30 cellular contexts compared by ENCODE assay signal in genomic region chr13:112844411-112844810, GRCh38.
"Had no signal": no experiment of that assay in that cellular context is flagged by ENCODE, and none has a peak within 500 bp of the region (broad histone marks: within the 10 kb centered on the region; RNA-seq: fewer than 3 reads in every experiment).

No MANE protein-coding gene starts in this region.

- H3K9me3 Mint-ChIP-seq: activated B cell treated with CpG ODN at 0.5 μM for 24 hours; activated CD8-positive, alpha-beta T cell treated with anti-CD3 and anti-CD28 coated beads for 36 hours; activated T-cell treated with anti-CD3 and anti-CD28 coated beads, Interleukin-2, amount 50 U/mL, for 4 hours; activated T-helper 17 cell treated with anti-CD3 and anti-CD28 coated beads, Interleukin-2, amount 50 U/mL, for 72 hours; effector memory CD8-positive, alpha-beta T cell had no signal

- H3K4me1 ChIP-seq: body of pancreas, esophagus squamous epithelium, gastroesophageal sphincter had no signal

- H3K4me3 Mint-ChIP-seq: activated B cell treated with CpG ODN at 0.5 μM for 24 hours; activated CD8-positive, alpha-beta T cell treated with anti-CD3 and anti-CD28 coated beads for 36 hours; activated naive CD8-positive, alpha-beta T cell; activated T-cell treated with anti-CD3 and anti-CD28 coated beads, Interleukin-2, amount 50 U/mL, for 4 hours; activated T-helper 17 cell treated with anti-CD3 and anti-CD28 coated beads, Interleukin-2, amount 50 U/mL, for 72 hours; effector memory CD8-positive, alpha-beta T cell; T-helper 17 cell; T-helper 2 cell treated with Interferon-gamma antibody and Interleukin-4, amounts not matched to agents 5 μg/mL and 100 μg/mL, for 36 hours had no signal

- H3K27ac Mint-ChIP-seq: activated B cell treated with CpG ODN at 0.5 μM for 24 hours; activated CD8-positive, alpha-beta T cell treated with anti-CD3 and anti-CD28 coated beads for 36 hours; activated naive CD8-positive, alpha-beta T cell; activated T-helper 17 cell treated with anti-CD3 and anti-CD28 coated beads, Interleukin-2, amount 50 U/mL, for 72 hours; T-helper 17 cell; T-helper 2 cell treated with Interferon-gamma antibody and Interleukin-4, amounts not matched to agents 5 μg/mL and 100 μg/mL, for 36 hours had no signal

- H3K27me3 Mint-ChIP-seq: activated B cell treated with CpG ODN at 0.5 μM for 24 hours; activated CD8-positive, alpha-beta T cell treated with anti-CD3 and anti-CD28 coated beads for 36 hours; activated naive CD8-positive, alpha-beta T cell; activated T-helper 17 cell treated with anti-CD3 and anti-CD28 coated beads, Interleukin-2, amount 50 U/mL, for 72 hours; effector memory CD8-positive, alpha-beta T cell; T-helper 17 cell had no signal

- DNase-seq: activated B cell treated with CpG ODN at 0.5 μM for 24 hours; activated CD4-positive, alpha-beta T cell treated with anti-CD3 and anti-CD28 coated beads for 48 hours; activated CD4-positive, alpha-beta T cell treated with anti-CD3 and anti-CD28 coated beads, Interleukin-2, amount 50 U/mL, for 1 hour; activated CD4-positive, alpha-beta T cell treated with anti-CD3 and anti-CD28 coated beads, Interleukin-2, amount 50 U/mL, for 48 hours; activated CD8-positive, alpha-beta memory T cell treated with anti-CD3 and anti-CD28 coated beads for 24 hours; activated CD8-positive, alpha-beta T cell treated with anti-CD3 and anti-CD28 coated beads for 36 hours; activated effector memory CD4-positive, alpha-beta T cell treated with Interleukin-2 at 50 U/mL for 16 hours; activated gamma-delta T cell treated with Interleukin-2 at 50 U/mL for 16 hours; activated naive CD4-positive, alpha-beta T cell treated with anti-CD3 and anti-CD28 coated beads, Interleukin-2, amount 50 U/mL, for 16 hours; activated naive CD4-positive, alpha-beta T cell treated with Interleukin-2 at 50 U/mL for 16 hours; activated T-cell treated with anti-CD3 and anti-CD28 coated beads, Interleukin-2, amount 50 U/mL, for 4 hours; amniotic stem cell; body of pancreas; caudate nucleus; cortex of kidney; dermis blood vessel endothelial cell; effector CD4-positive, alpha-beta T cell; effector memory CD8-positive, alpha-beta T cell; esophagus squamous epithelium; foreskin melanocyte; T-helper 1 cell; T-helper 17 cell; T1000; WERI-Rb-1 had no signal

- H3K27me3 ChIP-seq: body of pancreas, esophagus squamous epithelium, gastroesophageal sphincter had no signal

- H3K4me1 Mint-ChIP-seq: activated B cell treated with CpG ODN at 0.5 μM for 24 hours; activated T-helper 17 cell treated with anti-CD3 and anti-CD28 coated beads, Interleukin-2, amount 50 U/mL, for 72 hours had no signal

- H3K27ac ChIP-seq: body of pancreas, epithelial cell of prostate, esophagus squamous epithelium, gastroesophageal sphincter, WERI-Rb-1 had no signal

- H3K9me3 ChIP-seq: body of pancreas, esophagus squamous epithelium had no signal

- ATAC-seq: activated CD4-positive, CD25-positive, alpha-beta regulatory T cell treated with anti-CD3 and anti-CD28 coated beads, Interleukin-2, amount 50 U/mL, for 24 hours; activated CD8-positive, alpha-beta T cell treated with anti-CD3 and anti-CD28 coated beads for 36 hours; activated T-cell treated with anti-CD3 and anti-CD28 coated beads, Interleukin-2, amount 50 U/mL, for 4 hours; activated T-helper 17 cell treated with anti-CD3 and anti-CD28 coated beads, Interleukin-2, amount 50 U/mL, for 72 hours; body of pancreas; effector memory CD8-positive, alpha-beta T cell; gastroesophageal sphincter; T-helper 17 cell had no signal
